Comparison of ENCODE assay signal across 23 cellular contexts in the genomic region with DNA sequence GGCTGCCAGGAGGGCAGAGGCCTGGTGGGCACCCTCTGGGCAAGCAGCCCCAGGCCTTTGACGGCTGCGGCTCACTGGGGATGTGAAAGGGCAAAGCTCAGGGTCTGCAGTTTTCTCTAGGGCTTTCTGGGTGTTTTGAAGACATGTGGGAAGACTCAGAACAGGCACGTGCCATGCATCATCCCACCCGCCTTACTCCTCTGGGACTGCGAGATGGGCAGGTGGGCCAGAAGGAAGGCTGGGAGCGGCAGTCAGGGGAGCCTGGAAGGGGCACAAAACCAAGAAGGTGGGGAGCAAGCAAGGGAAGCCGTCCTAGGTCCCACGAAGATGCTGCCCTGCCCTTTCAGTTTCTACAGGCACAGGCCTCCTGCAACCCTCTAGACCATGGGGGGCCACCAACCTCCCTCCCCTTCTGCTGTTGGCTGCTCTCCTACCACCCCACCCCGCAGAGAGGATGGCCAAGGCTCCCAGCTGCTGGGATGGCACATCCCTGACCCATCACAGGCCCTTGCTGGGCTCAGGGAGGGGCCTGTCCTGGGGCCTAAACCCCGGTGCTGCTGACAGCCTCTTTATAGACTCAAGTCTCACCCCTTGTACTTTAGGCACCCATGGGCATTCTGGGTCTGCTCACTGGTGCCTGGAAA.
DNase-seq lines count a peak whose midpoint lies in the region; ATAC-seq, FAIRE-seq and TF ChIP-seq lines count a peak whose summit lies in the region.
"Had no signal": no experiment of that assay in that cellular context is flagged by ENCODE, and none has a peak within 500 bp of the region (broad histone marks: within the 10 kb centered on the region; RNA-seq: fewer than 3 reads in every experiment).

No MANE protein-coding gene starts in this region.

- no peaks in the 10 kb centered on the region for H4K20me1 ChIP-seq in BLaER1 treated with 17β-estradiol and CSF1 and Interleukin-3, amounts not matched to agents 10 nM and 100 nM
- no peaks in the 10 kb centered on the region for H4K20me1 ChIP-seq in OCI-LY3 (ENCODE audit: insufficient read depth, low read length)

- no peak for FAIRE-seq in kidney (lab: Jason Lieb, UNC)
- FAIRE-seq: RCC 7860 had no signal

- intact Hi-C loops in kidney (cut with DNase I): no loop called here
- intact Hi-C loops in thyroid gland (cut with DNase I): no loop called here

- 77 to 92% methylated on average over 9 to 10 of the region's 10 CpGs for WGBS in thyroid gland, 2 donors

- no peak for ATAC-seq in stimulated activated memory B cell treated with anti-CD40 and anti-IgM and Interleukin-4, amounts not matched to agents 10 μg/mL and 1 μg/mL and 100 μg/mL, for 72 hours
- ATAC-seq in HG03175 (IDR thresholded peaks at IDR 0.05; ENCODE audit: unreplicated experiment): no peak

- no peak for TF ChIP-seq POLR2A in thyroid gland (IDR thresholded peaks at IDR 0.05)

- H3K4me2 ChIP-seq in BLaER1 treated with 17β-estradiol and CSF1 and Interleukin-3, amounts not matched to agents 10 nM and 100 nM: peak overlapping the region; percentile 54 to 86 (median 73)
- H3K4me2 ChIP-seq in OCI-LY3 (ENCODE audit: low read length): peak overlapping the region; percentile 90

- H3K9me3 Mint-ChIP-seq in stimulated activated memory B cell treated with anti-CD40 and anti-IgM and Interleukin-4, amounts not matched to agents 10 μg/mL and 1 μg/mL and 100 μg/mL, for 72 hours: no peaks in the 10 kb centered on the region
- H3K9me3 Mint-ChIP-seq: CD4-positive, alpha-beta T cell; H9 had no signal

- H3K9ac ChIP-seq in BLaER1 treated with 17β-estradiol and CSF1 and Interleukin-3, amounts not matched to agents 10 nM and 100 nM: 0 out of 22 replicates have a peak overlapping the region, but pooled peaks of 3 of the 11 experiments have one; percentile 6 to 37 (median 19)
- H3K9ac ChIP-seq in OCI-LY3 (ENCODE audit: low read length) (peak overlapping the region; percentile 65), kidney (ENCODE audit: low read length in 2 of 2) (no peak overlapping the region)
- H3K9ac ChIP-seq: GM23248 had no signal

- H3K9me3 ChIP-seq in BLaER1 treated with 17β-estradiol and CSF1 and Interleukin-3, amounts not matched to agents 10 nM and 100 nM (replicated peaks in 1 of 11): no peaks in the 10 kb centered on the region
- H3K9me3 ChIP-seq in OCI-LY3 (ENCODE audit: insufficient read depth, low read length) (no peaks in the 10 kb centered on the region), kidney (ENCODE audit: control insufficient read depth in 1 of 2, low read length in 2 of 2) (no peaks in the 10 kb centered on the region), thyroid gland (no peaks in the 10 kb centered on the region)
- H3K9me3 ChIP-seq: BE2C had no signal

- no peaks in the 10 kb centered on the region for H3K36me3 Mint-ChIP-seq in stimulated activated memory B cell treated with anti-CD40 and anti-IgM and Interleukin-4, amounts not matched to agents 10 μg/mL and 1 μg/mL and 100 μg/mL, for 72 hours

- peaks cover 22 to 32% (median 24%) of the 10 kb centered on the region in 10 experiments for H3K4me1 ChIP-seq in BLaER1 treated with 17β-estradiol and CSF1 and Interleukin-3, amounts not matched to agents 10 nM and 100 nM
- H3K4me1 ChIP-seq in OCI-LY3 (ENCODE audit: low read length): peaks cover 38% of the 10 kb centered on the region
- no peaks in the 10 kb centered on the region for H3K4me1 ChIP-seq in kidney (ENCODE audit: control insufficient read depth in 1 of 2, insufficient read depth in 1 of 2, low read depth in 1 of 2, low read length in 2 of 2)
- no peaks in the 10 kb centered on the region for H3K4me1 ChIP-seq in thyroid gland
- H3K4me1 ChIP-seq: BE2C had no signal

- TF ChIP-seq CTCF in OCI-LY3 (IDR thresholded peaks at IDR 0.05; ENCODE audit: low read depth, low read length) (no peak), kidney (IDR thresholded peaks at IDR 0.05; ENCODE audit: borderline replicate concordance, extremely low read depth, insufficient read depth) (no peak), thyroid gland (IDR thresholded peaks at IDR 0.05) (no peak)

- no peaks in the 10 kb centered on the region for H3K36me3 ChIP-seq in BLaER1 treated with 17β-estradiol and CSF1 and Interleukin-3, amounts not matched to agents 10 nM and 100 nM
- H3K36me3 ChIP-seq in OCI-LY3 (replicated peaks; ENCODE audit: low read depth, low read length) (peaks cover 18% of the 10 kb centered on the region), kidney (ENCODE audit: control insufficient read depth in 1 of 2, insufficient read depth in 2 of 2, low read length in 2 of 2) (no peaks in the 10 kb centered on the region), thyroid gland (no peaks in the 10 kb centered on the region)
- H3K36me3 ChIP-seq: BE2C had no signal

- peak overlapping the region; percentile 55 for H3K27ac Mint-ChIP-seq in stimulated activated memory B cell treated with anti-CD40 and anti-IgM and Interleukin-4, amounts not matched to agents 10 μg/mL and 1 μg/mL and 100 μg/mL, for 72 hours
- H3K27ac Mint-ChIP-seq: CD4-positive, alpha-beta T cell had no signal

- H3K79me2 ChIP-seq in OCI-LY3 (ENCODE audit: low read length): peaks cover 27% of the 10 kb centered on the region

- H3K4me3 Mint-ChIP-seq in stimulated activated memory B cell treated with anti-CD40 and anti-IgM and Interleukin-4, amounts not matched to agents 10 μg/mL and 1 μg/mL and 100 μg/mL, for 72 hours: peak overlapping the region; percentile 69
- H3K4me3 Mint-ChIP-seq: CD4-positive, alpha-beta T cell; H9 had no signal

- peak overlapping the region in 3 of 11 experiments; percentile 15 to 20 (median 16); a peak in 3 of 22 replicates for H3K27ac ChIP-seq in BLaER1 treated with 17β-estradiol and CSF1 and Interleukin-3, amounts not matched to agents 10 nM and 100 nM
- H3K27ac ChIP-seq in OCI-LY3 (ENCODE audit: low read length) (peak overlapping the region; percentile 67), kidney (ENCODE audit: low read depth in 2 of 2, low read length in 2 of 2) (no peak overlapping the region), thyroid gland (no peak overlapping the region)
- H3K27ac ChIP-seq: GM23248 had no signal

- peak overlapping the region; percentile 8 for H2AFZ ChIP-seq in OCI-LY3 (ENCODE audit: low read depth, low read length)
- H2AFZ ChIP-seq: GM23248 had no signal

- H3K27me3 ChIP-seq in BLaER1 treated with 17β-estradiol and CSF1 and Interleukin-3, amounts not matched to agents 10 nM and 100 nM: no peaks in the 10 kb centered on the region
- H3K27me3 ChIP-seq in OCI-LY3 (ENCODE audit: low read depth, low read length): no peaks in the 10 kb centered on the region
- H3K27me3 ChIP-seq in thyroid gland: no peaks in the 10 kb centered on the region
- H3K27me3 ChIP-seq: BE2C had no signal

- H3K4me3 ChIP-seq in BLaER1 treated with 17β-estradiol and CSF1 and Interleukin-3, amounts not matched to agents 10 nM and 100 nM: no peak overlapping the region
- H3K4me3 ChIP-seq in OCI-LY3 (ENCODE audit: low read length) (peak overlapping the region; percentile 77), kidney (ENCODE audit: low read length in 2 of 2) (no peak overlapping the region), thyroid gland (replicated peaks in 1 of 3) (no peak overlapping the region)
- H3K4me3 ChIP-seq: GM23248 had no signal

- DNase-seq in kidney: peak; percentile 40
- no peak for DNase-seq in thyroid gland
- no peak for DNase-seq in stimulated activated naive CD4-positive, alpha-beta T cell (lab: John Stamatoyannopoulos, UW)
- DNase-seq in AG08395 (ENCODE audit: low spot score): no peak
- DNase-seq: BE2C; CD4-positive, alpha-beta T cell; COR-L47; DMS79; GM23248; H9; Karpas-422; MV-4-11; NCI-H1105 treated with DMSO at 0.1 percent for 48 hours; NCI-H2029 treated with DMSO at 0.1 percent for 48 hours; NCI-H226; NCI-H510A treated with DMSO at 0.1 percent for 48 hours; NCI-H748 treated with DMSO at 0.1 percent for 48 hours; SHP77 had no signal

- H3K27me3 Mint-ChIP-seq in stimulated activated memory B cell treated with anti-CD40 and anti-IgM and Interleukin-4, amounts not matched to agents 10 μg/mL and 1 μg/mL and 100 μg/mL, for 72 hours: no peaks in the 10 kb centered on the region
- H3K27me3 Mint-ChIP-seq: CD4-positive, alpha-beta T cell had no signal

- peaks cover 45% of the 10 kb centered on the region for H3K4me1 Mint-ChIP-seq in stimulated activated memory B cell treated with anti-CD40 and anti-IgM and Interleukin-4, amounts not matched to agents 10 μg/mL and 1 μg/mL and 100 μg/mL, for 72 hours
- H3K4me1 Mint-ChIP-seq: H9 had no signal
